In genomic region chr16:27193300-27193990, GRCh38 we compare ENCODE assay signal across 28 cellular contexts. TPM values are rescaled to one million over a fixed set of nuclear protein-coding genes. Genes with fewer than 3 reads are reported as not detected.
DNase-seq lines count a peak whose midpoint lies in the region; ATAC-seq, FAIRE-seq and TF ChIP-seq lines count a peak whose summit lies in the region.
"Had no signal": no experiment of that assay in that cellular context is flagged by ENCODE, and none has a peak within 500 bp of the region (broad histone marks: within the 10 kb centered on the region; RNA-seq: fewer than 3 reads in every experiment).

No MANE protein-coding gene starts in this region.

- H3K4me2 ChIP-seq in IMR-90 (ENCODE audit: low read depth, low read length): no peak overlapping the region
- no peak overlapping the region for H3K4me2 ChIP-seq in K562 (ENCODE audit: insufficient read depth, low read length)
- H3K4me2 ChIP-seq in keratinocyte (ENCODE audit: control insufficient read depth, extremely low read depth, insufficient read depth, low read depth, low read length): no peak overlapping the region

- TF ChIP-seq RAD21 in IMR-90 (IDR thresholded peaks at IDR 0.05; ENCODE audit: low read length): no peak
- peak in 1 of 2 experiments; percentile 7; a peak in 1 of 4 replicates for TF ChIP-seq RAD21 in K562 (CRISPR knock-in tag; conservative IDR thresholded peaks at IDR 0.05 in 1 of 2, IDR thresholded peaks at IDR 0.05 in 1 of 2)

- H3K18ac ChIP-seq in IMR-90 (ENCODE audit: low read depth, low read length): no peak overlapping the region

- no peak overlapping the region for H2AK5ac ChIP-seq in IMR-90 (ENCODE audit: low read depth, low read length)

- H3K9me3 Mint-ChIP-seq in CD4-positive, alpha-beta memory T cell: peaks cover 0 to 3% (median 0%) of the 10 kb centered on the region in 8 donors
- H3K9me3 Mint-ChIP-seq: activated naive CD8-positive, alpha-beta T cell treated with anti-CD3 and anti-CD28 coated beads, Interleukin-2, amount 10 ng/mL, durations not matched to agents 7 days and 5 days had no signal

- no peaks in the 10 kb centered on the region for H4K20me1 ChIP-seq in IMR-90 (ENCODE audit: insufficient read depth, low read length)
- no peaks in the 10 kb centered on the region for H4K20me1 ChIP-seq in K562 (replicated peaks; ENCODE audit: control insufficient read depth, insufficient read depth, low read length)
- no peaks in the 10 kb centered on the region for H4K20me1 ChIP-seq in keratinocyte (ENCODE audit: control insufficient read depth, extremely low read depth, insufficient read depth, low read length)

- H3K79me1 ChIP-seq in IMR-90 (ENCODE audit: low read depth in 1 of 2, low read length in 2 of 2): no peaks in the 10 kb centered on the region

- H2BK120ac ChIP-seq in IMR-90 (ENCODE audit: low read depth, low read length): no peak overlapping the region

- H2AFZ ChIP-seq in IMR-90 (replicated peaks; ENCODE audit: low read length, poor library complexity): no peak overlapping the region
- H2AFZ ChIP-seq in K562 (ENCODE audit: low read depth, low read length): no peak overlapping the region
- no peak overlapping the region for H2AFZ ChIP-seq in keratinocyte (ENCODE audit: control insufficient read depth, low read length)

- H4K91ac ChIP-seq in IMR-90 (ENCODE audit: insufficient read depth, low read depth, low read length): no peak overlapping the region

- no peaks in the 10 kb centered on the region for H3K27me3 Mint-ChIP-seq in CD4-positive, alpha-beta memory T cell
- H3K27me3 Mint-ChIP-seq: activated naive CD8-positive, alpha-beta T cell treated with anti-CD3 and anti-CD28 coated beads, Interleukin-2, amount 10 ng/mL, durations not matched to agents 7 days and 5 days had no signal

- H3K36me3 ChIP-seq in CD4-positive, alpha-beta memory T cell (ENCODE audit: insufficient read depth, low read length): no peaks in the 10 kb centered on the region
- no peaks in the 10 kb centered on the region for H3K36me3 ChIP-seq in IMR-90 (ENCODE audit: control insufficient read depth, insufficient read depth, low read length)
- H3K36me3 ChIP-seq in K562 (ENCODE audit: control insufficient read depth, insufficient read depth, low read length): no peaks in the 10 kb centered on the region
- H3K36me3 ChIP-seq in keratinocyte (ENCODE audit: control insufficient read depth in 2 of 2, extremely low read depth in 1 of 2, insufficient read depth in 2 of 2, low read length in 2 of 2): no peaks in the 10 kb centered on the region
- H3K36me3 ChIP-seq: right atrium auricular region, upper lobe of right lung had no signal

- no peak for DNase-seq in CD4-positive, alpha-beta memory T cell
- DNase-seq in IMR-90 (no peak), K562 (ENCODE audit: extremely low read depth in 1 of 4, low spot score in 3 of 4) (no peak), keratinocyte (ENCODE audit: low read depth, low spot score) (no peak), RWPE1 (ENCODE audit: low spot score) (no peak), iPS-NIHi11 (ENCODE audit: low spot score) (no peak), head of caudate nucleus (no peak)
- DNase-seq: activated CD4-positive, alpha-beta T cell treated with anti-CD3 and anti-CD28 coated beads, Interleukin-2, amount 50 U/mL, for 1 hour; activated CD8-positive, alpha-beta memory T cell treated with anti-CD3 and anti-CD28 coated beads, Interleukin-2, amount 50 U/mL, for 4 hours; activated naive CD8-positive, alpha-beta T cell treated with anti-CD3 and anti-CD28 coated beads, Interleukin-2, amount 10 ng/mL, durations not matched to agents 7 days and 5 days; hippocampal formation; mammary epithelial cell; naive B cell; NCI-H1105; NCI-H2081 treated with DMSO at 0.1 percent for 48 hours; NCI-H510A; SW 1271; upper lobe of right lung had no signal

- H3K9me3 ChIP-seq in CD4-positive, alpha-beta memory T cell (ENCODE audit: control insufficient read depth in 1 of 2, low read length in 2 of 2): no peaks in the 10 kb centered on the region
- H3K9me3 ChIP-seq in IMR-90 (ENCODE audit: control insufficient read depth, insufficient read depth, low read length): no peaks in the 10 kb centered on the region
- no peaks in the 10 kb centered on the region for H3K9me3 ChIP-seq in K562 (replicated peaks; ENCODE audit: control insufficient read depth, insufficient read depth, low read depth, low read length)
- H3K9me3 ChIP-seq in keratinocyte (ENCODE audit: control insufficient read depth, low read depth, low read length): no peaks in the 10 kb centered on the region
- H3K9me3 ChIP-seq: right atrium auricular region, upper lobe of right lung had no signal

- no peak overlapping the region for H3K27ac ChIP-seq in CD4-positive, alpha-beta memory T cell (ENCODE audit: low read depth, low read length)
- H3K27ac ChIP-seq in IMR-90 (ENCODE audit: insufficient read depth, low read length): no peak overlapping the region
- H3K27ac ChIP-seq in K562 (ENCODE audit: extremely low read depth, low read depth, low read length): no peak overlapping the region
- H3K27ac ChIP-seq in keratinocyte (ENCODE audit: control insufficient read depth, insufficient read depth, low read length): no peak overlapping the region
- H3K27ac ChIP-seq in RWPE1: no peak overlapping the region
- H3K27ac ChIP-seq: coronary artery, right atrium auricular region, upper lobe of right lung had no signal

- peaks cover 35 to 57% (median 46%) of the 10 kb centered on the region in 4 donors for H3K4me1 Mint-ChIP-seq in CD4-positive, alpha-beta memory T cell

- no peak overlapping the region for H3K9ac ChIP-seq in IMR-90 (ENCODE audit: low read depth, low read length)
- no peak overlapping the region for H3K9ac ChIP-seq in K562 (ENCODE audit: insufficient read depth in 1 of 2, low read depth in 2 of 2, low read length in 2 of 2)
- H3K9ac ChIP-seq in keratinocyte (ENCODE audit: control insufficient read depth, extremely low read depth, insufficient read depth, low read length): no peak overlapping the region

- TF ChIP-seq EP300 in K562 (IDR thresholded peaks at IDR 0.05; ENCODE audit: low read length): no peak

- no peaks in the 10 kb centered on the region for H3K79me2 ChIP-seq in K562 (ENCODE audit: control insufficient read depth, insufficient read depth, low read length)
- no peaks in the 10 kb centered on the region for H3K79me2 ChIP-seq in keratinocyte (ENCODE audit: control insufficient read depth, insufficient read depth, low read length)

- TF ChIP-seq CTCF in IMR-90 (conservative IDR thresholded peaks at IDR 0.05; ENCODE audit: low read depth, low read length): 0 out of 2 replicates have a peak, but pooled peaks have one; percentile 5
- peak in 2 of 3 experiments; percentile 23 to 33; a peak in 2 of 6 replicates for TF ChIP-seq CTCF in K562 (IDR thresholded peaks at IDR 0.05 in 2 of 3, conservative IDR thresholded peaks at IDR 0.05 in 1 of 3; ENCODE audit: insufficient read depth in 2 of 3, low read depth in 1 of 3, low read length in 3 of 3)
- TF ChIP-seq CTCF in keratinocyte (optimal IDR thresholded peaks at IDR 0.05 in 1 of 3, IDR thresholded peaks at IDR 0.05 in 1 of 3, conservative IDR thresholded peaks at IDR 0.05 in 1 of 3; ENCODE audit: extremely low read depth in 1 of 3, insufficient read depth in 2 of 3, low read length in 3 of 3): peak in 2 of 3 experiments; percentile 12 to 40
- no peak for TF ChIP-seq CTCF in RWPE1 (conservative IDR thresholded peaks at IDR 0.05; ENCODE audit: low read depth)

- H3K27me3 ChIP-seq in CD4-positive, alpha-beta memory T cell (ENCODE audit: insufficient read depth, low read length): no peaks in the 10 kb centered on the region
- peaks cover 30% of the 10 kb centered on the region for H3K27me3 ChIP-seq in IMR-90 (ENCODE audit: control insufficient read depth, insufficient read depth, low read length)
- peaks cover 7 to 21% of the 10 kb centered on the region in 2 experiments; a peak in 3 of 5 replicates for H3K27me3 ChIP-seq in K562 (ENCODE audit: control insufficient read depth in 2 of 2, insufficient read depth in 2 of 2, low read length in 2 of 2)
- no peaks in the 10 kb centered on the region for H3K27me3 ChIP-seq in keratinocyte (ENCODE audit: control insufficient read depth, extremely low read depth, insufficient read depth, low read length)
- H3K27me3 ChIP-seq: right atrium auricular region, upper lobe of right lung had no signal

- no peak overlapping the region for H2AK9ac ChIP-seq in IMR-90 (replicated peaks; ENCODE audit: low read depth, low read length, poor library complexity)

- CTCF ChIA-PET in CD4-positive, alpha-beta memory T cell (lab: Charles Lee; ENCODE audit: partially characterized antibody): interaction anchor here (0.9 to 11.1 kb wide), 7 partner anchors 11 to 252 kb away, joined by 3 to 164 read pairs (median 4); no protein-coding TSS in a partner anchor
- CTCF ChIA-PET in IMR-90 (lab: Yijun Ruan, JAX): interaction anchor here (0.7 kb wide), 1 partner anchor 14 kb away, joined by 3 read pairs; no protein-coding TSS in a partner anchor
- CTCF ChIA-PET in K562 (lab: Yijun Ruan, JAX; ENCODE audit: low intra/inter-chr PET ratio): no interaction called here
- CTCF ChIA-PET in RWPE1 (lab: Yijun Ruan, JAX): no interaction called here

- H3K23ac ChIP-seq in IMR-90 (ENCODE audit: low read depth, low read length): no peak overlapping the region

- ATAC-seq in IMR-90 (ENCODE audit: low read depth) (no peak), K562 (peak; percentile 70), HG02840 (IDR thresholded peaks at IDR 0.05; ENCODE audit: low FRiP score, unreplicated experiment) (no peak)
- ATAC-seq: upper lobe of right lung had no signal

- intact Hi-C loops in CD4-positive, alpha-beta memory T cell (cut with micrococcal nuclease): no loop called here
- intact Hi-C loops in IMR-90 (cut with micrococcal nuclease) (no loop called here), K562 (cut with micrococcal nuclease) (no loop called here), head of caudate nucleus (cut with DNase I) (loop anchor here (10.0 kb wide), 1 partner anchor 181 kb away; no protein-coding TSS in a partner anchor)

- H2BK5ac ChIP-seq in IMR-90 (ENCODE audit: low read depth, low read length, poor library complexity, severe bottlenecking): no peak overlapping the region

- H3K4me1 ChIP-seq in CD4-positive, alpha-beta memory T cell (ENCODE audit: insufficient read depth, low read length): peaks cover 46% of the 10 kb centered on the region
- H3K4me1 ChIP-seq in IMR-90 (ENCODE audit: control insufficient read depth, insufficient read depth, low read length): no peaks in the 10 kb centered on the region
- H3K4me1 ChIP-seq in K562 (replicated peaks in 1 of 2; ENCODE audit: control insufficient read depth in 2 of 2, insufficient read depth in 2 of 2, low read length in 2 of 2): peaks cover 10 to 16% of the 10 kb centered on the region in 2 experiments
- H3K4me1 ChIP-seq in keratinocyte (ENCODE audit: control insufficient read depth, extremely low read depth, insufficient read depth, low read length): peaks cover 12% of the 10 kb centered on the region
- H3K4me1 ChIP-seq: right atrium auricular region, upper lobe of right lung had no signal

- no TSS peak for BruUV-seq in IMR-90 (replicated peaks; lab: Mats Ljungman, UMichigan)
- BruUV-seq in K562 (replicated peaks; lab: Mats Ljungman, UMichigan): no TSS peak

- no CpG with 5 or more reads among the region's 6 CpGs for WGBS in IMR-90 (ENCODE audit: extremely low coverage in 2 of 2, insufficient read length in 1 of 2), 2 experiments
- WGBS in K562 (ENCODE audit: insufficient coverage, low coverage, missing lambda C conversion rate): 8% methylated on average over 6 of the region's 6 CpGs

- no peak for TF ChIP-seq POLR2A in IMR-90 (IDR thresholded peaks at IDR 0.05; ENCODE audit: low read depth, low read length)
- TF ChIP-seq POLR2A in K562 (conservative IDR thresholded peaks at IDR 0.05): no peak

- peak overlapping the region in 5 of 7 donors; percentile 29 to 99 (median 72) for H3K27ac Mint-ChIP-seq in CD4-positive, alpha-beta memory T cell
- H3K27ac Mint-ChIP-seq: activated naive CD8-positive, alpha-beta T cell treated with anti-CD3 and anti-CD28 coated beads, Interleukin-2, amount 10 ng/mL, durations not matched to agents 7 days and 5 days; activated T-helper 2 cell treated with anti-CD3 and anti-CD28 coated beads, Interferon-gamma antibody, Interleukin-2, Interleukin-4, amounts not matched to agents 10 μg/mL and 5 μg/mL and 100 μg/mL, durations not matched to agents 14 hours and 24 hours and 36 hours had no signal

- H3K36me3 Mint-ChIP-seq in CD4-positive, alpha-beta memory T cell: no peaks in the 10 kb centered on the region

- H3K14ac ChIP-seq in IMR-90 (replicated peaks; ENCODE audit: low read depth, low read length): no peak overlapping the region

- no peak overlapping the region for H3K4ac ChIP-seq in IMR-90 (ENCODE audit: low read depth, low read length)

- no peak overlapping the region for H4K8ac ChIP-seq in IMR-90 (ENCODE audit: low read depth in 2 of 2, low read length in 2 of 2)

- no peak overlapping the region for H4K5ac ChIP-seq in IMR-90 (ENCODE audit: low read depth, low read length)

- H3K9me1 ChIP-seq in IMR-90 (ENCODE audit: insufficient read depth, low read length) (peaks cover 4% of the 10 kb centered on the region; the same call in 1 of the 2 replicates), K562 (ENCODE audit: control insufficient read depth, insufficient read depth, low read length) (no peaks in the 10 kb centered on the region), keratinocyte (ENCODE audit: control insufficient read depth, extremely low read depth, insufficient read depth, low read length) (no peaks in the 10 kb centered on the region)

- H3K4me3 ChIP-seq in CD4-positive, alpha-beta memory T cell (ENCODE audit: low read length in 2 of 2): no peak overlapping the region
- no peak overlapping the region for H3K4me3 ChIP-seq in IMR-90 (ENCODE audit: insufficient read depth, low read depth, low read length)
- no peak overlapping the region for H3K4me3 ChIP-seq in K562
- H3K4me3 ChIP-seq in keratinocyte (ENCODE audit: control insufficient read depth in 2 of 3, extremely low read depth in 1 of 3, insufficient read depth in 2 of 3, low read depth in 1 of 3, low read length in 3 of 3): no peak overlapping the region
- H3K4me3 ChIP-seq: coronary artery, right atrium auricular region, upper lobe of right lung had no signal

- dilution Hi-C loops in IMR-90 (cut with HindIII; ENCODE audit: low sequenced_read_pairs, unreplicated experiment) (no loop called here), keratinocyte (cut with MboI; ENCODE audit: extremely low pct_ligation_motif_present, low sequenced_read_pairs) (no loop called here)

- no peak overlapping the region for H3K4me3 Mint-ChIP-seq in CD4-positive, alpha-beta memory T cell
- H3K4me3 Mint-ChIP-seq: activated naive CD8-positive, alpha-beta T cell treated with anti-CD3 and anti-CD28 coated beads, Interleukin-2, amount 10 ng/mL, durations not matched to agents 7 days and 5 days; naive B cell had no signal

- no peak overlapping the region for H2BK20ac ChIP-seq in IMR-90 (ENCODE audit: low read depth, low read length)

- H2BK15ac ChIP-seq in IMR-90 (ENCODE audit: low read depth, low read length): no peak overlapping the region

- no peak overlapping the region for H3K56ac ChIP-seq in IMR-90 (ENCODE audit: extremely low read depth, insufficient read depth, low read length)

- in situ Hi-C loops in IMR-90 (cut with MboI; ENCODE audit: low sequenced_read_pairs) (no loop called here), K562 (cut with MboI) (no loop called here)

- FAIRE-seq in K562 (lab: Jason Lieb, UNC) (peak; percentile 54), keratinocyte (lab: Jason Lieb, UNC) (no peak)
- FAIRE-seq: D721Med, endometrium, G401.6, HTR-8/SVneo, islet of Langerhans, TTC549 had no signal

- POLR2A ChIA-PET in CD4-positive, alpha-beta memory T cell (lab: Charles Lee; ENCODE audit: partially characterized antibody): interaction anchor here (0.7 to 8.0 kb wide), 5 partner anchors 10 to 42 kb away, joined by 4 to 95 read pairs (median 27); partner anchors contain the start of gene KDM8
- POLR2A ChIA-PET in IMR-90 (lab: Charles Lee; ENCODE audit: unreplicated experiment): no interaction called here
- POLR2A ChIA-PET in K562 (lab: Yijun Ruan, JAX): interaction anchor here (0.6 to 1.2 kb wide), 4 partner anchors 9 to 95 kb away, joined by 3 to 6 read pairs (median 3); partner anchors contain the start of gene KDM8
- POLR2A ChIA-PET in RWPE1 (lab: Yijun Ruan, JAX; ENCODE audit: low non-redundant PET): no interaction called here

RNA-seq across cellular contexts. Expression of gene KDM8, which starts 9.9 kb away (rescaled TPM):
- 10 to 100 TPM; 28.6 to 31.0 TPM for total RNA-seq in CD4-positive, alpha-beta memory T cell
- polyA plus RNA-seq in CD4-positive, alpha-beta memory T cell: 1 to 10 TPM; 4.8 to 8.1 TPM
- total RNA-seq in IMR-90 (2012; rRNA removed) (3.2 and 3.6 TPM in 2 replicates), K562 (2014; rRNA removed) (6.4 and 10.8 TPM in 2 replicates), K562 (2014; rRNA removed; fragmentation: Illumina TruSeq; extraction: Trizol) (2.6 and 5.3 TPM in 2 replicates), K562 (2015; rRNA removed; fragmentation: Illumina TruSeq; extraction: Trizol) (5.9 and 8.4 TPM in 2 replicates), K562 (2021) (9.1 TPM in 2 replicates)
- polyA plus RNA-seq in IMR-90 (2012; rRNA removed) (3.8 and 4.3 TPM in 2 replicates), K562 (2011; rRNA removed) (3.8 and 5.2 TPM in 2 replicates), K562 (2014; fragmentation: Illumina TruSeq; extraction: Trizol) (5.4 and 7.5 TPM in 2 replicates), K562 (2014; fragmentation: Nextera tagmentation; extraction: Ambion mirVana) (under 1 TPM; 0.61 to 0.66 TPM), K562 (2014; rRNA removed) (6.4 and 7.0 TPM in 2 replicates), keratinocyte (1.5 to 2.3 TPM (median 2.0 TPM) in 3 replicates)
- polyA plus RNA-seq in IMR-90 (2012; cell fraction: cytosol; rRNA removed): 2.5 and 3.1 TPM in 2 replicates
- 8.7 and 13.5 TPM in 2 replicates for polyA plus RNA-seq in IMR-90 (2012; cell fraction: nucleus; rRNA removed; ENCODE audit: low replicate concordance)
- total RNA-seq in K562 (2011; cell fraction: chromatin; rRNA removed; ENCODE audit: low replicate concordance): 18.0 and 41.3 TPM in 2 replicates
- 24.1 and 25.0 TPM in 2 replicates for total RNA-seq in K562 (2011; cell fraction: nucleolus; rRNA removed)
- 21.2 and 27.1 TPM in 2 replicates for total RNA-seq in K562 (2011; cell fraction: nucleoplasm; rRNA removed)
- polyA plus RNA-seq in K562 (2011; cell fraction: cytosol; rRNA removed): 4.5 and 35.4 TPM in 2 replicates
- 8.8 and 15.0 TPM in 2 replicates for polyA plus RNA-seq in K562 (2011; cell fraction: nucleus; rRNA removed)
- polyA plus RNA-seq in K562 (2012): 5.4 and 5.7 TPM in 2 replicates
- 8.7 and 10.1 TPM in 2 replicates for polyA minus RNA-seq in K562 (2011; rRNA and poly(A)+ RNA removed)
- polyA minus RNA-seq in K562 (2011; cell fraction: cytosol; rRNA and poly(A)+ RNA removed): 2.2 and 3.5 TPM in 2 replicates
- 9.0 and 9.8 TPM in 2 replicates for polyA minus RNA-seq in K562 (2011; cell fraction: nucleus; rRNA and poly(A)+ RNA removed)
- 0.42 TPM for polyA plus RNA-seq in keratinocyte (2011; ENCODE audit: low read depth)
- 0.56 and 1.2 TPM in 2 replicates for polyA plus RNA-seq in keratinocyte (2011; cell fraction: cytosol; rRNA removed)
- polyA plus RNA-seq in keratinocyte (2011; cell fraction: nucleus; rRNA removed): 4.0 and 4.1 TPM in 2 replicates
- polyA plus RNA-seq in keratinocyte (2012; ENCODE audit: low replicate concordance): 0.59 and 2.5 TPM in 2 replicates
- polyA minus RNA-seq in keratinocyte: 1.2 to 4.4 TPM (median 1.9 TPM) in 3 replicates
- not detected for polyA minus RNA-seq in keratinocyte (2011; cell fraction: cytosol; rRNA and poly(A)+ RNA removed)
- 3.0 and 4.3 TPM in 2 replicates for polyA minus RNA-seq in keratinocyte (2011; cell fraction: nucleus; rRNA and poly(A)+ RNA removed)

Comparison
In these comparisons a context has a peak if more than half of its experiments do, and no peak if none do; other contexts are left out.
1. CTCF ChIA-PET loops: an anchor here in CD4-positive, alpha-beta memory T cell (0.9 to 11.1 kb wide) and IMR-90 (0.7 kb wide); none called in K562 and RWPE1.
2. POLR2A ChIA-PET loops: an anchor here in CD4-positive, alpha-beta memory T cell (0.7 to 8.0 kb wide) and K562 (0.6 to 1.2 kb wide); none called in IMR-90 and RWPE1.